11 cellular contexts compared by ENCODE assay signal in the genomic region with DNA sequence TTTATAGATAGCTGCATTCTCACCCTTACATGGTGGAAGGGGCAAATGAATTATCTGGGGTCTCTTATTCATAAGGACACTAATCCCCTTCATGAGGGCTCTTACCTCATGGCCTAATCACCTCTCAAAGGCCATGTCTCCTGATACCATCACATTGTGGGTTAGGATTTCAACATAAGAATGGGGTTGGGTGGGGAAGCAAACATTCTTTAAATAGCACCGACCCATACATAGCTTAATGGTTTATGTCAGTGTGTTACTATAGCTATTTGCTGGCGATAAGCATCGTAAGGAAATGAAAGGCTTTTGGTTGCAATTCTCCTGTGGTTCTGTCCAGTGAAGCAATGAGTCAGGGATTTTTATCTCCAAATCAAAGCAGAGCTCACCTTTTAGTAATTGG. TPM values are rescaled to one million over a fixed set of nuclear protein-coding genes. Genes with fewer than 3 reads are reported as not detected.
A peak's percentile ranks its signal among the peaks of the same experiment; 100 is the strongest.
DNase-seq lines count a peak whose midpoint lies in the region; ATAC-seq, FAIRE-seq and TF ChIP-seq lines count a peak whose summit lies in the region.
"Had no signal": no experiment of that assay in that cellular context is flagged by ENCODE, and none has a peak within 500 bp of the region (broad histone marks: within the 10 kb centered on the region; RNA-seq: fewer than 3 reads in every experiment).

No MANE protein-coding gene starts in this region.

- H3K4me3 ChIP-seq in HepG2 (replicated peaks in 1 of 3; ENCODE audit: insufficient read depth in 1 of 3, low read depth in 2 of 3, low read length in 3 of 3): no peak overlapping the region
- H3K4me3 ChIP-seq in right lobe of liver: no peak overlapping the region
- H3K4me3 ChIP-seq in SK-N-SH (ENCODE audit: low read depth in 2 of 2, low read length in 1 of 2): no peak overlapping the region
- H3K4me3 ChIP-seq in esophagus muscularis mucosa: no peak overlapping the region

- H3K4me2 ChIP-seq in HepG2 (ENCODE audit: low read depth, low read length): no peak overlapping the region; the same call in 1 of the 2 replicates
- no peak overlapping the region for H3K4me2 ChIP-seq in SK-N-SH

- H3K9me3 ChIP-seq in HepG2 (ENCODE audit: low read length) (no peaks in the 10 kb centered on the region), right lobe of liver (no peaks in the 10 kb centered on the region), SK-N-SH (no peaks in the 10 kb centered on the region), esophagus muscularis mucosa (no peaks in the 10 kb centered on the region)
- H3K9me3 ChIP-seq: neutrophil had no signal

- H3K27ac ChIP-seq in HepG2 (ENCODE audit: extremely low read length, insufficient read depth, low read length) (no peak overlapping the region), right lobe of liver (no peak overlapping the region), SK-N-SH (ENCODE audit: low read depth in 2 of 2, low read length in 1 of 2) (peak overlapping the region in 1 of 2 experiments; percentile 3; a peak in 1 of 4 replicates), esophagus muscularis mucosa (replicated peaks in 1 of 4) (no peak overlapping the region)
- H3K27ac ChIP-seq: neutrophil had no signal

- 0% methylated on average over 3 of the region's 3 CpGs for whole genome bisulfite sequencing in HepG2 (ENCODE audit: low lambda C conversion rate)
- 67% methylated on average over 3 of the region's 3 CpGs for WGBS in right lobe of liver (ENCODE audit: insufficient coverage, low coverage, low lambda C conversion rate, missing lambda C conversion rate)
- WGBS in SK-N-SH (ENCODE audit: low lambda C conversion rate): 74% methylated on average over 3 of the region's 3 CpGs
- 77% methylated on average over 3 of the region's 3 CpGs for WGBS in esophagus muscularis mucosa

- ATAC-seq in HepG2 (peak; percentile 89), right lobe of liver (no peak), HG02938 (IDR thresholded peaks at IDR 0.05; ENCODE audit: unreplicated experiment) (no peak)
- ATAC-seq: activated CD8-positive, alpha-beta memory T cell treated with anti-CD3 and anti-CD28 coated beads, Interleukin-2, amount 10 ng/mL, durations not matched to agents 7 days and 5 days had no signal

- DNase-seq in HepG2 (ENCODE audit: low spot score) (peak; percentile 94), right lobe of liver (no peak), SK-N-SH (no peak), hepatic stellate cell (ENCODE audit: low spot score) (peak; percentile 24), urothelium cell line (ENCODE audit: low spot score) (peak; percentile 45), NCI-H146 (lab: John Stamatoyannopoulos, UW) (no peak), esophagus muscularis mucosa (ENCODE audit: extremely low spot score) (no peak)
- DNase-seq: activated CD8-positive, alpha-beta memory T cell treated with anti-CD3 and anti-CD28 coated beads, Interleukin-2, amount 10 ng/mL, durations not matched to agents 7 days and 5 days; NCI-H2081 treated with DMSO at 0.1 percent for 48 hours had no signal

- H3K9me2 ChIP-seq in SK-N-SH: no peaks in the 10 kb centered on the region

- H2AFZ ChIP-seq in HepG2 (ENCODE audit: low read length): no peak overlapping the region
- no peak overlapping the region for H2AFZ ChIP-seq in SK-N-SH (ENCODE audit: low read depth)

- POLR2A ChIA-PET in HepG2 (lab: Yijun Ruan, JAX) (no interaction called here), SK-N-SH (lab: Yijun Ruan, JAX) (interaction anchor here (0.9 kb wide), 1 partner anchor 8 kb away, joined by 3 read pairs; no protein-coding TSS in a partner anchor)

- no peaks in the 10 kb centered on the region for H3K36me3 ChIP-seq in HepG2 (replicated peaks in 1 of 2; ENCODE audit: control insufficient read depth in 1 of 2, insufficient read depth in 2 of 2, low read length in 2 of 2)
- H3K36me3 ChIP-seq in right lobe of liver: no peaks in the 10 kb centered on the region
- H3K36me3 ChIP-seq in SK-N-SH (replicated peaks in 1 of 2; ENCODE audit: control insufficient read depth in 1 of 2, insufficient read depth in 2 of 2, low read length in 1 of 2): no peaks in the 10 kb centered on the region
- no peaks in the 10 kb centered on the region for H3K36me3 ChIP-seq in esophagus muscularis mucosa
- H3K36me3 ChIP-seq: neutrophil had no signal

- peak in 1 of 2 experiments; percentile 54; a peak in 2 of 4 replicates for TF ChIP-seq EP300 in HepG2 (IDR thresholded peaks at IDR 0.05; ENCODE audit: low read depth in 2 of 2, low read length in 2 of 2)
- TF ChIP-seq EP300 in HepG2 (CRISPR knock-in tag; IDR thresholded peaks at IDR 0.05; ENCODE audit: borderline replicate concordance): peak; percentile 72; the same call in 1 of the 2 replicates
- peak in 1 of 2 experiments; percentile 33; a peak in 1 of 4 replicates for TF ChIP-seq EP300 in SK-N-SH (IDR thresholded peaks at IDR 0.05; ENCODE audit: borderline replicate concordance in 1 of 2, low read depth in 1 of 2, low read length in 1 of 2)
- no peak for TF ChIP-seq EP300 in esophagus muscularis mucosa (IDR thresholded peaks at IDR 0.05)

- H3K9ac ChIP-seq in HepG2 (ENCODE audit: insufficient read depth, low read depth, low read length) (no peak overlapping the region), SK-N-SH (no peak overlapping the region)

- FAIRE-seq in HepG2 (lab: Jason Lieb, UNC) (peak; percentile 40), urothelium cell line (lab: Jason Lieb, UNC) (peak; percentile 5)

- TF ChIP-seq RAD21 in HepG2 (CRISPR knock-in tag; IDR thresholded peaks at IDR 0.05): no peak
- no peak for TF ChIP-seq RAD21 in SK-N-SH (IDR thresholded peaks at IDR 0.05; ENCODE audit: low read length)

- in situ Hi-C loops in HepG2 (cut with HindIII; ENCODE audit: extremely low pct_ligation_motif_present, low pct_unique_long_range_greater_than_20kb): no loop called here

- TF ChIP-seq CTCF in HepG2 (CRISPR knock-in tag; IDR thresholded peaks at IDR 0.05) (no peak), right lobe of liver (IDR thresholded peaks at IDR 0.05) (no peak), SK-N-SH (IDR thresholded peaks at IDR 0.05) (no peak), esophagus muscularis mucosa (IDR thresholded peaks at IDR 0.05) (no peak)

- CTCF ChIA-PET in HepG2 (lab: Yijun Ruan, JAX; ENCODE audit: low intra/inter-chr PET ratio, low total read pairs): no interaction called here
- CTCF ChIA-PET in SK-N-SH (lab: Yijun Ruan, JAX): interaction anchor here (0.7 to 1.5 kb wide), 3 partner anchors 10 to 230 kb away, joined by 3 read pairs; no protein-coding TSS in a partner anchor

- no TSS peak for BruUV-seq in HepG2 (replicated peaks; lab: Mats Ljungman, UMichigan)

- intact Hi-C loops in HepG2 (cut with micrococcal nuclease; ENCODE audit: unreplicated experiment): loop anchor here (10.0 kb wide), 1 partner anchor 237 kb away; no protein-coding TSS in a partner anchor
- intact Hi-C loops in right lobe of liver (cut with DNase I): no loop called here
- intact Hi-C loops in esophagus muscularis mucosa (cut with DNase I): no loop called here

- H4K20me1 ChIP-seq in HepG2 (ENCODE audit: insufficient read depth, low read length): no peaks in the 10 kb centered on the region
- no peaks in the 10 kb centered on the region for H4K20me1 ChIP-seq in SK-N-SH (ENCODE audit: insufficient read depth)

- H3F3A ChIP-seq in SK-N-SH (replicated peaks; ENCODE audit: insufficient read depth): no peaks in the 10 kb centered on the region

- H3K4me1 ChIP-seq in HepG2 (ENCODE audit: insufficient read depth, low read length) (peaks cover 23% of the 10 kb centered on the region), right lobe of liver (peaks cover 0 to 10% (median 2%) of the 10 kb centered on the region in 4 donors), SK-N-SH (ENCODE audit: control insufficient read depth in 1 of 2, insufficient read depth in 2 of 2, low read depth in 1 of 2, low read length in 1 of 2) (no peaks in the 10 kb centered on the region), esophagus muscularis mucosa (no peaks in the 10 kb centered on the region)

- H3K27me3 ChIP-seq in HepG2 (ENCODE audit: control insufficient read depth in 1 of 2, insufficient read depth in 2 of 2, low read length in 2 of 2) (no peaks in the 10 kb centered on the region), right lobe of liver (no peaks in the 10 kb centered on the region), SK-N-SH (ENCODE audit: insufficient read depth) (no peaks in the 10 kb centered on the region), esophagus muscularis mucosa (no peaks in the 10 kb centered on the region)
- H3K27me3 ChIP-seq: neutrophil had no signal

- H3K79me2 ChIP-seq in HepG2 (ENCODE audit: insufficient read depth, low read length) (no peaks in the 10 kb centered on the region), SK-N-SH (ENCODE audit: insufficient read depth) (no peaks in the 10 kb centered on the region)

- TF ChIP-seq POLR2A in HepG2 (IDR thresholded peaks at IDR 0.05; ENCODE audit: insufficient read depth in 1 of 2, low read depth in 2 of 2, low read length in 2 of 2): no peak
- TF ChIP-seq POLR2A in right lobe of liver (IDR thresholded peaks at IDR 0.05): no peak
- TF ChIP-seq POLR2A in esophagus muscularis mucosa (IDR thresholded peaks at IDR 0.05; ENCODE audit: low read depth): no peak

RNA-seq across cellular contexts. Expression of gene GLCCI1, which starts 57.3 kb away (rescaled TPM):
- 1.6 and 1.7 TPM in 2 replicates for total RNA-seq in HepG2 (2016; rRNA removed; fragmentation: Illumina TruSeq; extraction: Trizol)
- 2.2 and 2.6 TPM in 2 replicates for total RNA-seq in HepG2 (2016; cell fraction: cytosol; rRNA removed; fragmentation: Illumina TruSeq; extraction: Trizol; ENCODE audit: low read depth)
- 1.4 and 1.5 TPM in 2 replicates for total RNA-seq in HepG2 (2016; cell fraction: insoluble cytoplasmic fraction; rRNA removed; fragmentation: Illumina TruSeq; extraction: Trizol)
- total RNA-seq in HepG2 (2016; cell fraction: membrane; rRNA removed; fragmentation: Illumina TruSeq; extraction: Trizol): 1.0 and 1.1 TPM in 2 replicates
- total RNA-seq in HepG2 (2016; cell fraction: nucleus; rRNA removed; fragmentation: Illumina TruSeq; extraction: Trizol): 2.8 and 5.0 TPM in 2 replicates
- 1.3 and 2.2 TPM in 2 replicates for polyA plus RNA-seq in HepG2 (2011; rRNA removed)
- 0.87 and 2.0 TPM in 2 replicates for polyA plus RNA-seq in HepG2 (2011; cell fraction: cytosol; rRNA removed)
- 1.8 and 2.8 TPM in 2 replicates for polyA plus RNA-seq in HepG2 (2011; cell fraction: nucleus; rRNA removed)
- 2.4 and 3.0 TPM in 2 replicates for polyA plus RNA-seq in HepG2 (2012)
- 0.10 and 0.17 TPM in 2 replicates for polyA plus RNA-seq in HepG2 (2016; cell fraction: cytosol; fragmentation: Illumina TruSeq; extraction: Trizol; ENCODE audit: low read depth)
- 1.5 and 2.1 TPM in 2 replicates for polyA plus RNA-seq in HepG2 (2016; cell fraction: insoluble cytoplasmic fraction; fragmentation: Illumina TruSeq; extraction: Trizol; ENCODE audit: low read depth)
- 0.37 and 0.43 TPM in 2 replicates for polyA plus RNA-seq in HepG2 (2016; cell fraction: membrane; fragmentation: Illumina TruSeq; extraction: Trizol; ENCODE audit: low read depth)
- polyA plus RNA-seq in HepG2 (2016; cell fraction: nucleus; fragmentation: Illumina TruSeq; extraction: Trizol; ENCODE audit: insufficient read depth, low read depth): 2.3 and 4.0 TPM in 2 replicates
- 4.7 and 114 TPM in 2 replicates for polyA minus RNA-seq in HepG2 (2011; rRNA and poly(A)+ RNA removed; ENCODE audit: low replicate concordance)
- 3.2 and 3.4 TPM in 2 replicates for polyA minus RNA-seq in HepG2 (2011; cell fraction: cytosol; rRNA and poly(A)+ RNA removed)
- 14.8 and 17.7 TPM in 2 replicates for polyA minus RNA-seq in HepG2 (2011; cell fraction: nucleus; rRNA and poly(A)+ RNA removed)
- 10 to 100 TPM in 1 of 6 experiments, 1 to 10 TPM in 5; 2.4 to 11.1 (median 5.0) TPM for total RNA-seq in right lobe of liver
- 5.5 and 7.5 TPM in 2 replicates for polyA plus RNA-seq in SK-N-SH (2012; rRNA removed)
- 7.4 and 10.7 TPM in 2 replicates for polyA plus RNA-seq in SK-N-SH (2012; cell fraction: cytosol; rRNA removed)
- 8.0 and 10.1 TPM in 2 replicates for polyA plus RNA-seq in SK-N-SH (2012; cell fraction: nucleus; rRNA removed)
- 1 to 10 TPM; 2.8 to 8.3 (median 4.8) TPM for total RNA-seq in esophagus muscularis mucosa

Comparison
In these comparisons a context has a peak if more than half of its experiments do, and no peak if none do; other contexts are left out.
1. DNase-seq: peak in HepG2 (single experiment), hepatic stellate cell (single experiment) and urothelium cell line (single experiment); none in right lobe of liver (0 of 3), SK-N-SH (single experiment), NCI-H146 (single experiment) and esophagus muscularis mucosa (single experiment).
2. Of the 25 proteins assayed by ChIP-seq in both HepG2 and SK-N-SH: peak only in HepG2: none; only in SK-N-SH: JUND, NFIC, PBX3 and TCF12; in both: FOSL2; in neither: 19; mixed calls (peak in some experiments, not most) for 1.